10 cellular contexts compared by ENCODE assay signal in genomic region chr22:44337658-44338004, GRCh38. TPM values are rescaled to one million over a fixed set of nuclear protein-coding genes. Genes with fewer than 3 reads are reported as not detected.
A peak's percentile ranks its signal among the peaks of the same experiment; 100 is the strongest.
DNase-seq lines count a peak whose midpoint lies in the region; ATAC-seq lines count a peak whose summit lies in the region.
"Had no signal": no experiment of that assay in that cellular context is flagged by ENCODE, and none has a peak within 500 bp of the region (broad histone marks: within the 10 kb centered on the region; RNA-seq: fewer than 3 reads in every experiment).

No MANE protein-coding gene starts in this region.

- no peaks in the 10 kb centered on the region for H3K36me3 ChIP-seq in MG63

- no peaks in the 10 kb centered on the region for H3K9me3 ChIP-seq in MG63

- ATAC-seq in HG03342 (IDR thresholded peaks at IDR 0.05; ENCODE audit: unreplicated experiment) (no peak), HG03175 (IDR thresholded peaks at IDR 0.05; ENCODE audit: unreplicated experiment) (no peak)
- ATAC-seq: GM12878 had no signal

- peak; percentile 69 for DNase-seq in DMS153 (lab: John Stamatoyannopoulos, UW)
- DNase-seq in MG63, result peak; percentile 86
- DNase-seq in anterior cingulate cortex (lab: John Stamatoyannopoulos, UW), result peak in 39 of 58 donors; percentile 4 to 77 (median 39)
- peak; percentile 18 for DNase-seq in middle frontal gyrus (ENCODE audit: extremely low spot score, low spot score)
- no peak for DNase-seq in stimulated activated naive CD4-positive, alpha-beta T cell treated with Interleukin-2 at 50 U/mL for 16 hours (lab: John Stamatoyannopoulos, UW)
- no peak for DNase-seq in NAMALWA (ENCODE audit: low spot score)
- DNase-seq: naive B cell had no signal

- no peaks in the 10 kb centered on the region for H3K27me3 ChIP-seq in MG63

- no peak overlapping the region for H3K4me3 ChIP-seq in MG63
- H3K4me3 ChIP-seq: GM12878 had no signal

RNA-seq across cellular contexts. Expression of gene SHISAL1, which starts 24.9 kb away (rescaled TPM):
- total RNA-seq in MG63 (2014; rRNA removed; shearing (Covaris generic); ENCODE audit: low replicate concordance), result 37.9 and 49.6 TPM in 2 replicates
- total RNA-seq: GM12878 had no signal

Comparison
In these comparisons a context has a peak if more than half of its experiments do, and no peak if none do; other contexts are left out.
1. DNase-seq: peak in DMS153 (single experiment), MG63 (single experiment), anterior cingulate cortex (39 of 58) and middle frontal gyrus (single experiment); none in stimulated activated naive CD4-positive, alpha-beta T cell treated with Interleukin-2 at 50 U/mL for 16 hours (single experiment) and NAMALWA (single experiment).